39 cellular contexts compared by ENCODE assay signal in genomic region chr1:50077273-50077672, GRCh38. TPM values are rescaled to one million over a fixed set of nuclear protein-coding genes. Genes with fewer than 3 reads are reported as not detected.
"Had no signal": no experiment of that assay in that cellular context is flagged by ENCODE, and none has a peak within 500 bp of the region (broad histone marks: within the 10 kb centered on the region; RNA-seq: fewer than 3 reads in every experiment).

No MANE protein-coding gene starts in this region.

- H3K4me3 ChIP-seq: MG63 had no signal

- DNase-seq: Karpas-422, Kasumi-1, MG63, MM.1S, MV-4-11, NCI-H1048, NCI-H1092, NCI-H1092 treated with DMSO at 0.1 percent for 48 hours, NCI-H1105, NCI-H1105 treated with DMSO at 0.1 percent for 48 hours, NCI-H1417, NCI-H1417 treated with DMSO at 0.1 percent for 48 hours, NCI-H1436, NCI-H1436 treated with DMSO at 0.1 percent for 48 hours, NCI-H146, NCI-H1694, NCI-H1694 treated with DMSO at 0.1 percent for 48 hours, NCI-H187, NCI-H187 treated with DMSO at 0.1 percent for 48 hours, NCI-H1930, NCI-H2029, NCI-H2029 treated with DMSO at 0.1 percent for 48 hours, NCI-H2081, NCI-H2081 treated with DMSO at 0.1 percent for 48 hours, NCI-H2107, NCI-H2171, NCI-H2171 treated with DMSO at 0.1 percent for 48 hours, NCI-H2227 treated with DMSO at 0.1 percent for 48 hours, NCI-H226, NCI-H345, NCI-H446, NCI-H446 treated with DMSO at 0.1 percent for 48 hours, NCI-H510A, NCI-H510A treated with DMSO at 0.1 percent for 48 hours, NCI-H524 had no signal

- H3K27me3 ChIP-seq: MG63 had no signal

- H3K9me3 ChIP-seq: MG63 had no signal

- H3K36me3 ChIP-seq: MG63 had no signal

RNA-seq across cellular contexts. Expression of gene ELAVL4, which starts 31.4 kb away (rescaled TPM):
- total RNA-seq: LHCN-M2, M059J, MCF 10A had no signal

RNA-seq across cellular contexts. Expression of gene AGBL4, which starts 53.5 kb away (rescaled TPM):
- total RNA-seq: LHCN-M2, M059J, MCF 10A, NCI-H460 had no signal
